In genomic region chr5:16886793-16887345, GRCh38 we compare ENCODE assay signal across 25 cellular contexts. TPM values are rescaled to one million over a fixed set of nuclear protein-coding genes. Genes with fewer than 3 reads are reported as not detected.
DNase-seq lines count a peak whose midpoint lies in the region; ATAC-seq, FAIRE-seq and TF ChIP-seq lines count a peak whose summit lies in the region.
"Had no signal": no experiment of that assay in that cellular context is flagged by ENCODE, and none has a peak within 500 bp of the region (broad histone marks: within the 10 kb centered on the region; RNA-seq: fewer than 3 reads in every experiment).

No MANE protein-coding gene starts in this region.

- H3K9me3 Mint-ChIP-seq in chondrocyte (ENCODE audit: low read depth): no peaks in the 10 kb centered on the region
- H3K9me3 Mint-ChIP-seq: activated naive CD4-positive, alpha-beta T cell treated with anti-CD3 and anti-CD28 coated beads, Interleukin-2, amount 50 U/mL, for 24 hours had no signal

- H3K9me3 ChIP-seq in A549 (no peaks in the 10 kb centered on the region), psoas muscle (no peaks in the 10 kb centered on the region)

- peaks cover 92% of the 10 kb centered on the region for H3K4me1 Mint-ChIP-seq in chondrocyte (ENCODE audit: low read depth)
- H3K4me1 Mint-ChIP-seq: activated naive CD4-positive, alpha-beta T cell treated with anti-CD3 and anti-CD28 coated beads, Interleukin-2, amount 50 U/mL, for 24 hours; IgD-negative memory B cell had no signal

- WGBS in A549 (ENCODE audit: missing lambda C conversion rate): 79% methylated on average over 8 of the region's 8 CpGs
- 67 to 80% (median 79%) methylated on average over 8 of the region's 8 CpGs for WGBS in psoas muscle, 3 donors

- no peak for FAIRE-seq in A549 (lab: Jason Lieb, UNC)
- no peak for FAIRE-seq in RCC 7860 (lab: Jason Lieb, UNC)
- FAIRE-seq: A204.1, GM12891 had no signal

- H3K4me3 Mint-ChIP-seq in chondrocyte (ENCODE audit: unreplicated experiment): peak overlapping the region; percentile 34
- H3K4me3 Mint-ChIP-seq: activated naive CD4-positive, alpha-beta T cell treated with anti-CD3 and anti-CD28 coated beads, Interleukin-2, amount 50 U/mL, for 24 hours; IgD-negative memory B cell had no signal

- TF ChIP-seq RAD21 in A549 (conservative IDR thresholded peaks at IDR 0.05 in 1 of 2, IDR thresholded peaks at IDR 0.05 in 1 of 2): no peak

- TF ChIP-seq EP300 in A549 (IDR thresholded peaks at IDR 0.05): no peak

- intact Hi-C loops in psoas muscle (cut with DNase I): no loop called here

- no peaks in the 10 kb centered on the region for H3K36me3 ChIP-seq in psoas muscle (ENCODE audit: insufficient read depth in 1 of 2, low read depth in 1 of 2)

- TF ChIP-seq CTCF in A549 (IDR thresholded peaks at IDR 0.05) (no peak), chondrocyte (IDR thresholded peaks at IDR 0.05) (no peak), psoas muscle (IDR thresholded peaks at IDR 0.05) (no peak), GM10248 (IDR thresholded peaks at IDR 0.05; ENCODE audit: control extremely low read depth, extremely low read depth, low read depth, missing control alignments) (no peak)

- no peak for ATAC-seq in A549
- ATAC-seq in psoas muscle: peak in 1 of 4 donors; percentile 33
- ATAC-seq in HG02678 (IDR thresholded peaks at IDR 0.05; ENCODE audit: unreplicated experiment): no peak

- H3K27ac Mint-ChIP-seq in chondrocyte (ENCODE audit: unreplicated experiment): peak overlapping the region; percentile 98
- H3K27ac Mint-ChIP-seq: activated naive CD4-positive, alpha-beta T cell treated with anti-CD3 and anti-CD28 coated beads, Interleukin-2, amount 50 U/mL, for 24 hours; IgD-negative memory B cell had no signal

- H3K4me3 ChIP-seq in A549 (no peak overlapping the region), psoas muscle (no peak overlapping the region)

- no peaks in the 10 kb centered on the region for H3K27me3 ChIP-seq in psoas muscle (ENCODE audit: insufficient read depth in 3 of 3, low read length in 2 of 3)

- CTCF ChIA-PET in A549 (lab: Yijun Ruan, JAX) (interaction anchor here (0.8 to 2.9 kb wide), 4 partner anchors 10 to 303 kb away, joined by 3 to 12 read pairs (median 4); no protein-coding TSS in a partner anchor), HEK293T (lab: Yijun Ruan, JAX) (no interaction called here), GM10248 (lab: Yijun Ruan, JAX) (no interaction called here)

- POLR2A ChIA-PET in A549 (lab: Yijun Ruan, JAX) (no interaction called here), HEK293T (lab: Yijun Ruan, JAX) (no interaction called here), GM10248 (lab: Yijun Ruan, JAX) (no interaction called here)

- peak overlapping the region; percentile 31 for H3K4me2 ChIP-seq in A549

- no peak for DNase-seq in A549 (ENCODE audit: low read depth in 1 of 2, low spot score in 1 of 2)
- DNase-seq in HEK293T (ENCODE audit: extremely low spot score): no peak
- no peak for DNase-seq in chondrocyte (ENCODE audit: low spot score)
- no peak for DNase-seq in psoas muscle
- DNase-seq in GM10248 (ENCODE audit: extremely low spot score): no peak
- DNase-seq in NCI-H2227 (lab: John Stamatoyannopoulos, UW; ENCODE audit: unreplicated experiment): no peak
- no peak for DNase-seq in RCC 7860 (ENCODE audit: low spot score)
- DNase-seq: activated CD4-positive, alpha-beta T cell treated with anti-CD3 and anti-CD28 coated beads, Interleukin-2, amount 50 U/mL, for 4 hours; activated CD4-positive, CD25-positive, alpha-beta regulatory T cell; activated CD8-positive, alpha-beta memory T cell treated with anti-CD3 and anti-CD28 coated beads, Interleukin-2, amount 50 U/mL, for 4 hours; C1 segment of cervical spinal cord; DND-41; H7; left cardiac atrium; NCI-H1417 treated with DMSO at 0.1 percent for 48 hours; NCI-H2081 treated with DMSO at 0.1 percent for 48 hours; NCI-H446 treated with DMSO at 0.1 percent for 48 hours; occipital lobe; Right ventricle myocardium superior; SW 1271 had no signal

- H3K27me3 Mint-ChIP-seq in chondrocyte (ENCODE audit: low read depth): no peaks in the 10 kb centered on the region

- no peak for TF ChIP-seq POLR2A in A549 (IDR thresholded peaks at IDR 0.05; ENCODE audit: low read length)

- H3K36me3 Mint-ChIP-seq in chondrocyte (ENCODE audit: low read depth): no peaks in the 10 kb centered on the region
- H3K36me3 Mint-ChIP-seq: IgD-negative memory B cell had no signal

- peaks cover 95% of the 10 kb centered on the region for H3K4me1 ChIP-seq in A549
- peaks cover 20% of the 10 kb centered on the region for H3K4me1 ChIP-seq in psoas muscle

- H3K27ac ChIP-seq in A549 (peak overlapping the region; percentile 95), psoas muscle (peak overlapping the region; percentile 48)

TF ChIP-seq in A549, 52 proteins besides CTCF, POLR2A, EP300 and RAD21:
- no peak for TF ChIP-seq ZFP36 (IDR thresholded peaks at IDR 0.05; ENCODE audit: borderline replicate concordance, partially characterized antibody)
- no peak for TF ChIP-seq FOXS1 (CRISPR knock-in tag; IDR thresholded peaks at IDR 0.05)
- TF ChIP-seq TP53 (CRISPR knock-in tag; IDR thresholded peaks at IDR 0.05): no peak
- TF ChIP-seq EHMT2 (IDR thresholded peaks at IDR 0.05; ENCODE audit: low read depth): no peak
- no peak for TF ChIP-seq HOXB5 (CRISPR knock-in tag; IDR thresholded peaks at IDR 0.05)
- TF ChIP-seq ELK1 (IDR thresholded peaks at IDR 0.05; ENCODE audit: low read depth, low read length): no peak
- TF ChIP-seq POLR2AphosphoS2 (conservative IDR thresholded peaks at IDR 0.05; ENCODE audit: low read length): no peak
- no peak for TF ChIP-seq CHD2 (IDR thresholded peaks at IDR 0.05; ENCODE audit: low read length, partially characterized antibody)
- TF ChIP-seq ZC3H11A (IDR thresholded peaks at IDR 0.05): no peak
- TF ChIP-seq PHF8 (IDR thresholded peaks at IDR 0.05; ENCODE audit: borderline replicate concordance, low read depth): no peak

TF ChIP-seq in HEK293T, 16 proteins besides CTCF, POLR2A, EP300 and RAD21:
- TF ChIP-seq ZNF384 (IDR thresholded peaks at IDR 0.05) (0 out of 2 replicates have a peak, but pooled peaks have one; percentile 10), TARDBP (IDR thresholded peaks at IDR 0.05) (no peak)

RNA-seq across cellular contexts. Expression of gene MYO10, which starts 49.2 kb away (rescaled TPM):
- polyA plus RNA-seq in A549 (2011; rRNA removed) (68.0 and 132 TPM in 2 replicates), A549 (2017; fragmentation: RNase III; extraction: RNeasy Plus Mini Kit Qiagen cat#74134 plus additional on column Dnase treatment) (68.5 to 71.5 TPM (median 68.9 TPM) in 3 replicates), psoas muscle (10 to 100 TPM in 1 of 3 donors, 1 to 10 TPM in 2; 1.8 to 10.9 (median 3.1) TPM)
- 28.5 and 36.3 TPM in 2 replicates for polyA plus RNA-seq in A549 (2012; cell fraction: cytosol; rRNA removed)
- 35.8 and 50.4 TPM in 2 replicates for polyA plus RNA-seq in A549 (2012; cell fraction: nucleus; rRNA removed)
- 236 and 309 TPM in 2 replicates for polyA minus RNA-seq in A549 (2011; rRNA and poly(A)+ RNA removed)
- total RNA-seq in chondrocyte (51.9 to 55.4 TPM (median 54.5 TPM) in 3 replicates), psoas muscle (10 to 100 TPM in 3 of 4 donors, 1 to 10 TPM in 1; 5.8 to 10.2 (median 10.0) TPM)
- polyA plus RNA-seq: IgD-negative memory B cell had no signal
